ENCODE assay signal across 20 cellular contexts in genomic region chr19:36150586-36150985, GRCh38. TPM values are rescaled to one million over a fixed set of nuclear protein-coding genes. Genes with fewer than 3 reads are reported as not detected.
DNase-seq lines count a peak whose midpoint lies in the region; ATAC-seq and TF ChIP-seq lines count a peak whose summit lies in the region.
"Had no signal": no experiment of that assay in that cellular context is flagged by ENCODE, and none has a peak within 500 bp of the region (broad histone marks: within the 10 kb centered on the region; RNA-seq: fewer than 3 reads in every experiment).

No MANE protein-coding gene starts in this region.

- H3K4me1 ChIP-seq in Peyer's patch: peaks cover 0 to 4% (median 0%) of the 10 kb centered on the region in 4 donors
- H3K4me1 ChIP-seq in mucosa of stomach (ENCODE audit: control insufficient read depth, insufficient read depth, low read length): no peaks in the 10 kb centered on the region
- peaks cover 14% of the 10 kb centered on the region for H3K4me1 ChIP-seq in testis

- DNase-seq in Peyer's patch: no peak
- DNase-seq in testis: no peak
- DNase-seq in islet precursor cell: no peak
- DNase-seq in NCI-H524 treated with DMSO at 0.1 percent for 48 hours (lab: John Stamatoyannopoulos, UW): no peak
- DNase-seq: activated gamma-delta T cell, COR-L47, GDM1, immature natural killer cell, Kasumi-1, NCI-H146, NCI-H446 had no signal

- H3K4me3 ChIP-seq in Peyer's patch: no peak overlapping the region
- no peak overlapping the region for H3K4me3 ChIP-seq in mucosa of stomach (ENCODE audit: low read length)
- no peak overlapping the region for H3K4me3 ChIP-seq in testis

- TF ChIP-seq POLR2A in Peyer's patch (IDR thresholded peaks at IDR 0.05) (no peak), testis (IDR thresholded peaks at IDR 0.05) (no peak)

- H3K27ac ChIP-seq in Peyer's patch: peak overlapping the region in 3 of 4 donors; percentile 69 to 98 (median 88)
- peak overlapping the region; percentile 92 to 96 for H3K27ac ChIP-seq in testis
- H3K27ac ChIP-seq: VCaP had no signal

- H3K9me3 ChIP-seq in Peyer's patch (no peaks in the 10 kb centered on the region), mucosa of stomach (ENCODE audit: control insufficient read depth, low read length) (no peaks in the 10 kb centered on the region), testis (no peaks in the 10 kb centered on the region)

- peak; percentile 1 for ATAC-seq in esophagus mucosa
- ATAC-seq in GM19463 (IDR thresholded peaks at IDR 0.05; ENCODE audit: unreplicated experiment): no peak
- ATAC-seq in HG02642 (IDR thresholded peaks at IDR 0.05; ENCODE audit: poor library complexity, unreplicated experiment): no peak

- peak overlapping the region; percentile 34 for H3K9ac ChIP-seq in mucosa of stomach (ENCODE audit: low read length)

- H3K36me3 ChIP-seq in Peyer's patch (peaks cover 0 to 64% (median under 1%) of the 10 kb centered on the region in 3 donors), mucosa of stomach (ENCODE audit: control insufficient read depth, insufficient read depth, low read length) (peaks cover 34% of the 10 kb centered on the region), testis (ENCODE audit: low read depth, missing control alignments) (no peaks in the 10 kb centered on the region)

- TF ChIP-seq CTCF in Peyer's patch (IDR thresholded peaks at IDR 0.05): no peak
- no peak for TF ChIP-seq CTCF in testis (IDR thresholded peaks at IDR 0.05)

- 63 to 70% methylated on average over 2 to 5 of the region's 5 CpGs for WGBS in testis, 2 donors

- intact Hi-C loops in testis (cut with DNase I; ENCODE audit: low total_unique reads): no loop called here

- no peaks in the 10 kb centered on the region for H3K27me3 ChIP-seq in Peyer's patch
- H3K27me3 ChIP-seq in mucosa of stomach (ENCODE audit: control insufficient read depth, insufficient read depth, low read length): no peaks in the 10 kb centered on the region
- no peaks in the 10 kb centered on the region for H3K27me3 ChIP-seq in testis

RNA-seq across cellular contexts. Expression of gene COX7A1, which starts 1.7 kb away (rescaled TPM):
- total RNA-seq in Peyer's patch: 10 to 100 TPM in 2 of 4 donors, 1 to 10 TPM in 2; 1.8 to 19.8 (median 6.6) TPM
- 3.5 TPM for total RNA-seq in esophagus mucosa
- 1 to 10 TPM in 1 of 2 donors, under 1 TPM in 1; 0.79 to 4.8 TPM for total RNA-seq in testis
- 25.4 TPM for polyA plus RNA-seq in testis (ENCODE audit: insufficient read depth, low read depth, low replicate concordance)
- total RNA-seq: activated CD8-positive, alpha-beta memory T cell treated with anti-CD3 and anti-CD28 coated beads for 36 hours; mononuclear cell had no signal
- polyA plus RNA-seq: immature natural killer cell had no signal

RNA-seq across cellular contexts. Expression of gene CAPNS1, which starts 10.7 kb away (rescaled TPM):
- 100 to 1,000 TPM; 131 to 320 (median 263) TPM for total RNA-seq in Peyer's patch
- 953 TPM for total RNA-seq in esophagus mucosa
- total RNA-seq in testis: 100 to 1,000 TPM; 147 to 190 TPM
- 957 TPM for polyA plus RNA-seq in testis (ENCODE audit: insufficient read depth, low read depth, low replicate concordance)

RNA-seq across cellular contexts. Expression of gene TBCB, which starts 35.3 kb away (rescaled TPM):
- total RNA-seq in Peyer's patch (10 to 100 TPM; 59.7 to 81.7 (median 69.1) TPM), esophagus mucosa (81.5 TPM), testis (100 to 1,000 TPM; 177 to 226 TPM)
- polyA plus RNA-seq in testis (ENCODE audit: insufficient read depth, low read depth, low replicate concordance): 195 TPM

RNA-seq across cellular contexts. Expression of gene POLR2I, which starts 35.9 kb away (rescaled TPM):
- total RNA-seq in Peyer's patch: 10 to 100 TPM; 20.7 to 32.0 (median 26.8) TPM
- total RNA-seq in esophagus mucosa: 72.0 TPM
- 100 to 1,000 TPM; 106 to 116 TPM for total RNA-seq in testis
- 307 TPM for polyA plus RNA-seq in testis (ENCODE audit: insufficient read depth, low read depth, low replicate concordance)

RNA-seq across cellular contexts. Expression of gene OVOL3, which starts 39.6 kb away (rescaled TPM):
- total RNA-seq in Peyer's patch (not detected), esophagus mucosa (not detected), testis (1 to 10 TPM; 3.3 to 3.4 TPM)
- polyA plus RNA-seq in testis (ENCODE audit: insufficient read depth, low read depth, low replicate concordance): 2.6 TPM
- total RNA-seq: activated CD8-positive, alpha-beta memory T cell treated with anti-CD3 and anti-CD28 coated beads for 36 hours; frontal cortex; mononuclear cell; osteoblast had no signal
- polyA plus RNA-seq: immature natural killer cell had no signal
